Comparison of ENCODE assay signal across 9 cellular contexts in the genomic region with DNA sequence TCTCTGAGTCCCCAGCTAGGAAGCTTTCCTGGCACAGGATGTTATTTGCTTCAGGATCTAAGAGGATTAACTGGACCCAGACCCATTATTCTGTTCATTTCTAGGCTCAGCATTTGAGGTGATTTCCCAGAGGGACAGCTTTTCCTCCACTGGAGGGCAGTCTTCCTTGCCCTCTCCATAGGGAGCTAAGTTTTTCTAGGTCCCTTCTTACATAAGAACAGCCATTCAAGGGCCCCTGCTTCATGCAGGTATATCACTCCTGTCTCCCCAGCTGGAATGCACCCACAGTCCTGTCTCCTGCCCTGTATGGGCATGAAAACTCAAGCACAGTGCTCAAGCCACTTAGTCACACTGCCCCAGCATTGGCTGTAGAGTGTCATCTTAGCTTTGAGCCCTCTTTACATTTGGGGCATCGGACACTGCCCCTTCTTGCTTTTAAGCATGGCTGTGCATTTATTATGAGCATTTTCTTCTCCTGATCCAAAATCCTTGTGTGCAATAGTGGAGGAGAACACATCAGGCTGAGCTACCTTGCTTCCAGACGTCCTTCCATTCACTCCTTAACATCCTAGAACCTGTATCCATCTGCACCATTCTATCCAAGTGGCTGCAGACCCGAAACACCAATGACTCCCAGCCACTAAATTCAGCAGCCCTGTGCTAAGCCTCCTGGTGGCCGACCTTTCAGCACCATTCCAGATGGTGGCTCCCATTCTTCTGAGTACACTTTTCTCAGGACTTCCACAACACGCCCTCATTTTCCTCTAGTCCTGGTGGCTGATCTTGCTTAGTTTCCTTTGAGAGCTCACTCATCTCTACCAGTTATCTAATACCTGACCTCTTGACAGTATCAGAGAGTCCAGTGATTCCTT.
DNase-seq lines count a peak whose midpoint lies in the region; ATAC-seq, FAIRE-seq and TF ChIP-seq lines count a peak whose summit lies in the region.
"Had no signal": no experiment of that assay in that cellular context is flagged by ENCODE, and none has a peak within 500 bp of the region (broad histone marks: within the 10 kb centered on the region; RNA-seq: fewer than 3 reads in every experiment).

No MANE protein-coding gene starts in this region.

- intact Hi-C loops in body of pancreas (cut with DNase I), result no loop called here

- no peak overlapping the region for H3K27ac ChIP-seq in DND-41 (ENCODE audit: low read length)
- H3K27ac ChIP-seq in body of pancreas, result no peak overlapping the region
- peak overlapping the region; percentile 64 for H3K27ac ChIP-seq in muscle layer of duodenum (ENCODE audit: low read length)

- H3K4me2 ChIP-seq in DND-41 (ENCODE audit: insufficient read depth, low read length), result no peak overlapping the region

- WGBS in body of pancreas, 2 donors, result 65 to 68% methylated on average over 5 of the region's 5 CpGs

- no peaks in the 10 kb centered on the region for H3K79me2 ChIP-seq in DND-41 (ENCODE audit: insufficient read depth, low read length)

- no peak for FAIRE-seq in HTR-8/SVneo (lab: Jason Lieb, UNC)

- no peaks in the 10 kb centered on the region for H3K9me3 ChIP-seq in DND-41 (ENCODE audit: insufficient read depth, low read length, severe bottlenecking)
- H3K9me3 ChIP-seq in body of pancreas, result no peaks in the 10 kb centered on the region
- no peaks in the 10 kb centered on the region for H3K9me3 ChIP-seq in muscle layer of duodenum (ENCODE audit: control insufficient read depth in 1 of 2, low read length in 2 of 2)

- H3K9ac ChIP-seq in DND-41 (ENCODE audit: low read depth, low read length), result no peak overlapping the region

- no peaks in the 10 kb centered on the region for H3K4me1 ChIP-seq in DND-41 (ENCODE audit: insufficient read depth, low read length)
- H3K4me1 ChIP-seq in body of pancreas, result no peaks in the 10 kb centered on the region
- H3K4me1 ChIP-seq in muscle layer of duodenum (ENCODE audit: control insufficient read depth in 1 of 2, insufficient read depth in 2 of 2, low read length in 2 of 2), result no peaks in the 10 kb centered on the region

- H4K20me1 ChIP-seq in DND-41 (ENCODE audit: insufficient read depth, low read length), result no peaks in the 10 kb centered on the region

- TF ChIP-seq CTCF in DND-41 (IDR thresholded peaks at IDR 0.05; ENCODE audit: borderline replicate concordance, extremely low read depth, low read length, poor library complexity, severe bottlenecking) (peak; percentile 37), body of pancreas (IDR thresholded peaks at IDR 0.05) (peak in 6 of 7 experiments; percentile 23 to 41 (median 30))

- no peaks in the 10 kb centered on the region for H3K27me3 ChIP-seq in DND-41 (ENCODE audit: insufficient read depth, low read length, poor library complexity)
- no peaks in the 10 kb centered on the region for H3K27me3 ChIP-seq in body of pancreas
- no peaks in the 10 kb centered on the region for H3K27me3 ChIP-seq in muscle layer of duodenum (ENCODE audit: low read depth, low read length)

- TF ChIP-seq POLR2A in body of pancreas (IDR thresholded peaks at IDR 0.05), result no peak

- H3K4me3 ChIP-seq in DND-41 (ENCODE audit: low read depth in 1 of 2, low read length in 2 of 2) (no peak overlapping the region), body of pancreas (no peak overlapping the region), muscle layer of duodenum (ENCODE audit: low read depth in 1 of 2, low read length in 2 of 2) (no peak overlapping the region)

- no peak for DNase-seq in DND-41
- DNase-seq in HTR-8/SVneo (ENCODE audit: insufficient read length, low spot score), result peak; percentile 18
- DNase-seq in body of pancreas, result no peak
- DNase-seq in NCI-H1105 (lab: John Stamatoyannopoulos, UW), result no peak
- DNase-seq: natural killer cell had no signal

- no peak for ATAC-seq in DND-41 (ENCODE audit: insufficient read depth, low read depth)
- ATAC-seq in body of pancreas, result no peak
- no peak for ATAC-seq in HG03045 (IDR thresholded peaks at IDR 0.05; ENCODE audit: unreplicated experiment)
- ATAC-seq in HG02571 (IDR thresholded peaks at IDR 0.05; ENCODE audit: unreplicated experiment), result no peak
- no peak for ATAC-seq in GM18519 (IDR thresholded peaks at IDR 0.05; ENCODE audit: low FRiP score, unreplicated experiment)
- ATAC-seq: natural killer cell had no signal

- H3K36me3 ChIP-seq in DND-41 (ENCODE audit: insufficient read depth, low read length), result no peaks in the 10 kb centered on the region
- H3K36me3 ChIP-seq in body of pancreas (replicated peaks in 1 of 2; ENCODE audit: insufficient read depth in 1 of 2, low read depth in 2 of 2), result no peaks in the 10 kb centered on the region
- H3K36me3 ChIP-seq in muscle layer of duodenum (ENCODE audit: control insufficient read depth in 1 of 2, insufficient read depth in 2 of 2, low read length in 2 of 2), result no peaks in the 10 kb centered on the region

- no peak overlapping the region for H2AFZ ChIP-seq in DND-41 (ENCODE audit: low read depth, low read length)
